Comparison of ENCODE assay signal across 13 cellular contexts in the genomic region with DNA sequence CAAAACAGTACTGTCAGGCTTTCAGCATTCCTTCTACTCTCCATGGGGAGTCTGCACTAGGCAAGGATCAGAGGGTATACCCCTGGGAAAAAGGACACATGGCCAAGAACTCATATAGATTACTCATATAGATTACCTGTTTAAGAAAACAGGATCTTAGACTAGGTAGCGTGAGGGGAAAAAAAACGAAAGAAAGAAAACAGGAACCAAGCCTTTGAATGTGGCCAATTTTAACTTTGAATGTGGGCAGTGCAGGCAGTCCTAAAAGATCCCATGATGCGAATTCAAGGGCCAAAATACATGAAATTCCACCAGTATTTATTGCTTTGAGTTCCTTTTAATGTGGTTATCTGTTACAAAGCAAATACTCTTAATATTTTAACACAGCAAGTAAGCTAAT.
DNase-seq lines count a peak whose midpoint lies in the region; ATAC-seq, FAIRE-seq and TF ChIP-seq lines count a peak whose summit lies in the region.
"Had no signal": no experiment of that assay in that cellular context is flagged by ENCODE, and none has a peak within 500 bp of the region (broad histone marks: within the 10 kb centered on the region; RNA-seq: fewer than 3 reads in every experiment).

No MANE protein-coding gene starts in this region.

- no peak for FAIRE-seq in GM12891 (lab: Jason Lieb, UNC)

- no peak for TF ChIP-seq POLR2A in GM12891 (IDR thresholded peaks at IDR 0.05; ENCODE audit: low read depth, low read length)

- DNase-seq in GM12891 (ENCODE audit: insufficient read length, low spot score): no peak
- no peak for DNase-seq in NCI-H748 (lab: John Stamatoyannopoulos, UW; ENCODE audit: unreplicated experiment)
- DNase-seq in NCI-H226: no peak
- no peak for DNase-seq in activated naive CD4-positive, alpha-beta T cell treated with Interleukin-2 at 50 U/mL for 16 hours
- DNase-seq in NCI-H1436 (lab: John Stamatoyannopoulos, UW): no peak
- DNase-seq: esophagus squamous epithelium, Kasumi-1, NCI-H2227 treated with DMSO at 0.1 percent for 48 hours had no signal

- ATAC-seq in GM19372 (IDR thresholded peaks at IDR 0.05; ENCODE audit: low read depth, unreplicated experiment) (peak; percentile 97), HG02642 (IDR thresholded peaks at IDR 0.05; ENCODE audit: poor library complexity, unreplicated experiment) (peak; percentile 84), HG03432 (IDR thresholded peaks at IDR 0.05; ENCODE audit: unreplicated experiment) (peak; percentile 98)
- ATAC-seq: activated CD4-positive, CD25-positive, alpha-beta regulatory T cell treated with anti-CD3 and anti-CD28 coated beads, Interleukin-2, amount 50 U/mL, for 24 hours; sciatic nerve had no signal

TF ChIP-seq in GM12891, 5 proteins besides CTCF, POLR2A, EP300 and RAD21:
- TF ChIP-seq TAF1 (IDR thresholded peaks at IDR 0.05; ENCODE audit: low read depth, low read length) (no peak), SPI1 (IDR thresholded peaks at IDR 0.05; ENCODE audit: low read depth, low read length) (peak; percentile 73), POU2F2 (IDR thresholded peaks at IDR 0.05; ENCODE audit: low read depth, low read length) (0 out of 2 replicates have a peak, but pooled peaks have one; percentile 21)
